In genomic region chr2:74205113-74205512, GRCh38 we compare ENCODE assay signal across 1 cellular context.
TF ChIP-seq lines count a peak whose summit lies in the region.

No MANE protein-coding gene starts in this region.

TF ChIP-seq in WTC11, 78 proteins besides CTCF, POLR2A, EP300 and RAD21 (continued from another document):
- no peak for TF ChIP-seq E2F5 (CRISPR knock-in tag; IDR thresholded peaks at IDR 0.05)
- no peak for TF ChIP-seq ZBTB43 (CRISPR knock-in tag; IDR thresholded peaks at IDR 0.05)
- no peak for TF ChIP-seq ZNF416 (CRISPR knock-in tag; IDR thresholded peaks at IDR 0.05)
- no peak for TF ChIP-seq RELA (CRISPR knock-in tag; IDR thresholded peaks at IDR 0.05; ENCODE audit: borderline replicate concordance)
- TF ChIP-seq AR (CRISPR knock-in tag; IDR thresholded peaks at IDR 0.05) = no peak
- TF ChIP-seq ZNF532 (CRISPR knock-in tag; IDR thresholded peaks at IDR 0.05; ENCODE audit: borderline replicate concordance) = no peak
- TF ChIP-seq MAX (CRISPR knock-in tag; IDR thresholded peaks at IDR 0.05) = no peak
- TF ChIP-seq FOXK1 (CRISPR knock-in tag; IDR thresholded peaks at IDR 0.05) = no peak
- TF ChIP-seq MXD4 (CRISPR knock-in tag; IDR thresholded peaks at IDR 0.05; ENCODE audit: borderline replicate concordance) = no peak
- TF ChIP-seq SMAD4 (CRISPR knock-in tag; IDR thresholded peaks at IDR 0.05) = no peak
- no peak for TF ChIP-seq USF2 (CRISPR knock-in tag; IDR thresholded peaks at IDR 0.05)
- TF ChIP-seq ATF2 (CRISPR knock-in tag; IDR thresholded peaks at IDR 0.05; ENCODE audit: borderline replicate concordance, low read depth) = no peak
- no peak for TF ChIP-seq NFE2L1 (CRISPR knock-in tag; IDR thresholded peaks at IDR 0.05)
- TF ChIP-seq NR2C2 (CRISPR knock-in tag; IDR thresholded peaks at IDR 0.05) = no peak
